In the genomic region with DNA sequence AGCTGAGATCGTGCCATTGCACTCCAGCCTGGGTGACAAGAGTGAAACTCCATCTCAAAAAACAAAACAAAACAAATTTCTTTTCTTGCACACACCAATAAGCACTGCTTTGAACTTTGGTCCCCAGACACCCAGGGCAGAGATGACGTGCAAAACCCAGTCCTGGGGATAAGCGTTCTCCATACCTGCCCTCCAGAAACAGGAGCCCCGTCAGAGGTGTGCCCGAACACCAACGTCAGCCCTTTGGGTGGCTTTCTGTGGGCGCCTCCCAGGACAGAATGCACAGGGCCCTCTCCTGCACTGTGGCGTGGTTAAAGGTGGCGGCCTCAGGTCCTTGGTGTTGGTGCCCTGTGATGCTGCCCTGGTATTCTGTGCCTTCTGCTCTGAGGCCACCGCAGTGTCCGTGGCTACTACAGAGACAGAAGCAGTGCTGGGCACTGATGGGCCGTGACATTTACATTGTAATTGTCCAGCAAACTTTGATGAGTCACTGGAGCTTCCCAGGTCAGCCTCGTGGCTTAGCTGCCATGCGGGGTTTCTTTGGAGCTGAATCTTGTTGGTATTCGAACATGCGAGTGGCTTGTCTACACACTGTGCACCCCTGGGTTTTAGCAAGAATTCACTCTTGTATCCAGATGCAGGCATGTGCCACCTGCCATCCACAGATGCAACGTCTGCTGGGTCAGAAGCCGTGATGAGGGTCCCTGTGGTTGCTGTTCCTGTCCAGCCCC, we compare ENCODE assay signal across 35 cellular contexts. TPM values are rescaled to one million over a fixed set of nuclear protein-coding genes. Genes with fewer than 3 reads are reported as not detected.
"Had no signal": no experiment of that assay in that cellular context is flagged by ENCODE, and none has a peak within 500 bp of the region (broad histone marks: within the 10 kb centered on the region; RNA-seq: fewer than 3 reads in every experiment).

No MANE protein-coding gene starts in this region.

- H3K4me1 ChIP-seq: gastroesophageal sphincter, left lung, pancreas, psoas muscle, right atrium auricular region had no signal

- H3K36me3 ChIP-seq: brain microvascular endothelial cell, neutrophil had no signal

- FAIRE-seq: astrocyte, endothelial cell of umbilical vein, keratinocyte, pancreas, urothelium cell line had no signal

- H3K9me3 ChIP-seq: gastroesophageal sphincter, left lung, neutrophil, pancreas, psoas muscle, right atrium auricular region, thoracic aorta had no signal

- H3K27me3 ChIP-seq: brain microvascular endothelial cell, gastroesophageal sphincter, left lung, neutrophil, pancreas, right atrium auricular region had no signal

- H3K27ac ChIP-seq: brain microvascular endothelial cell, gastroesophageal sphincter, left lung, neutrophil, pancreas, psoas muscle, right atrium auricular region, thoracic aorta had no signal

- H3K4me3 ChIP-seq: gastroesophageal sphincter, left lung, pancreas, psoas muscle, right atrium auricular region, thoracic aorta had no signal

- ATAC-seq: activated CD8-positive, alpha-beta memory T cell treated with anti-CD3 and anti-CD28 coated beads, Interleukin-2, amount 10 ng/mL, durations not matched to agents 7 days and 5 days; activated CD8-positive, alpha-beta T cell treated with anti-CD3 and anti-CD28 coated beads, Interleukin-2, amount 10 ng/mL, durations not matched to agents 7 days and 5 days; gastroesophageal sphincter; left lung; pancreas; psoas muscle; WTC11 had no signal

- DNase-seq: activated CD4-positive, alpha-beta T cell treated with anti-CD3 and anti-CD28 coated beads for 1 hour; activated CD8-positive, alpha-beta memory T cell treated with anti-CD3 and anti-CD28 coated beads, Interleukin-2, amount 10 ng/mL, durations not matched to agents 7 days and 5 days; activated CD8-positive, alpha-beta T cell treated with anti-CD3 and anti-CD28 coated beads, Interleukin-2, amount 10 ng/mL, durations not matched to agents 7 days and 5 days; activated effector memory CD4-positive, alpha-beta T cell treated with Interleukin-2 at 50 U/mL for 16 hours; activated naive CD4-positive, alpha-beta T cell treated with anti-CD3 and anti-CD28 coated beads for 36 hours; activated naive CD8-positive, alpha-beta T cell treated with anti-CD3 and anti-CD28 coated beads, Interleukin-2, amount 10 ng/mL, durations not matched to agents 7 days and 5 days; brain microvascular endothelial cell; head of caudate nucleus; hippocampal formation; naive B cell; nephron progenitor cell; psoas muscle; stimulated activated CD4-positive, alpha-beta T cell treated with anti-CD3 and anti-CD28 coated beads, Interleukin-12 subunit alpha, Interleukin-12 subunit beta, amount 100 ng/mL, for 4 hours; stimulated activated CD4-positive, alpha-beta T cell treated with anti-CD3 and anti-CD28 coated beads, Interleukin-4, amount 100 ng/mL, for 1 hour; T-helper 2 cell; trophoblast cell had no signal

RNA-seq across cellular contexts. Expression of a gene that starts 9.8 kb away (rescaled TPM):
- total RNA-seq: activated CD8-positive, alpha-beta T cell treated with anti-CD3 and anti-CD28 coated beads, Interleukin-2, amount 10 ng/mL, durations not matched to agents 7 days and 5 days had no signal

RNA-seq across cellular contexts. Expression of a gene that starts 31.9 kb away (rescaled TPM):
- total RNA-seq: activated CD8-positive, alpha-beta memory T cell treated with anti-CD3 and anti-CD28 coated beads, Interleukin-2, amount 10 ng/mL, durations not matched to agents 7 days and 5 days; activated CD8-positive, alpha-beta T cell treated with anti-CD3 and anti-CD28 coated beads, Interleukin-2, amount 10 ng/mL, durations not matched to agents 7 days and 5 days; activated naive CD8-positive, alpha-beta T cell treated with anti-CD3 and anti-CD28 coated beads, Interleukin-2, amount 10 ng/mL, durations not matched to agents 7 days and 5 days; astrocyte; cardiac septum; endothelial cell of umbilical vein; fibroblast of lung; fibroblast of villous mesenchyme; gastroesophageal sphincter; left lung; lung microvascular endothelial cell; mesothelial cell of epicardium; pancreas; right atrium auricular region; skeletal muscle tissue; subcutaneous adipose tissue; thoracic aorta; WTC11 had no signal
- polyA plus RNA-seq: endothelial cell of umbilical vein, esophagus, fibroblast of lung, keratinocyte, pancreas, psoas muscle had no signal

RNA-seq across cellular contexts. Expression of a gene that starts 56.6 kb away (rescaled TPM):
- total RNA-seq: activated CD8-positive, alpha-beta memory T cell treated with anti-CD3 and anti-CD28 coated beads, Interleukin-2, amount 10 ng/mL, durations not matched to agents 7 days and 5 days; activated CD8-positive, alpha-beta T cell treated with anti-CD3 and anti-CD28 coated beads, Interleukin-2, amount 10 ng/mL, durations not matched to agents 7 days and 5 days; activated naive CD4-positive, alpha-beta T cell treated with anti-CD3 and anti-CD28 coated beads for 36 hours; activated naive CD8-positive, alpha-beta T cell treated with anti-CD3 and anti-CD28 coated beads, Interleukin-2, amount 10 ng/mL, durations not matched to agents 7 days and 5 days; astrocyte; cardiac septum; endothelial cell of umbilical vein; fibroblast of lung; fibroblast of villous mesenchyme; gastroesophageal sphincter; left lung; lung microvascular endothelial cell; mesothelial cell of epicardium; pancreas; psoas muscle; right atrium auricular region; skeletal muscle tissue; subcutaneous adipose tissue; thoracic aorta; WTC11 had no signal
- polyA plus RNA-seq: endothelial cell of umbilical vein, esophagus, fibroblast of lung, keratinocyte, pancreas, psoas muscle had no signal
